ENCODE assay signal across 8 cellular contexts in genomic region chr9:129835128-129835859, GRCh38. TPM values are rescaled to one million over a fixed set of nuclear protein-coding genes. Genes with fewer than 3 reads are reported as not detected.
DNase-seq lines count a peak whose midpoint lies in the region; ATAC-seq and TF ChIP-seq lines count a peak whose summit lies in the region.

A gene with protein sequence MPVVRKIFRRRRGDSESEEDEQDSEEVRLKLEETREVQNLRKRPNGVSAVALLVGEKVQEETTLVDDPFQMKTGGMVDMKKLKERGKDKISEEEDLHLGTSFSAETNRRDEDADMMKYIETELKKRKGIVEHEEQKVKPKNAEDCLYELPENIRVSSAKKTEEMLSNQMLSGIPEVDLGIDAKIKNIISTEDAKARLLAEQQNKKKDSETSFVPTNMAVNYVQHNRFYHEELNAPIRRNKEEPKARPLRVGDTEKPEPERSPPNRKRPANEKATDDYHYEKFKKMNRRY (minus strand): TSS chr9:129835275. CDS start chr9:129835221, 54 bp downstream.
Gene USP20 (plus strand): TSS chr9:129835458. CDS start chr9:129852556, 17,098 bp downstream.

- peak within 1 kb of the TSS; percentile 95 for H3K27ac Mint-ChIP-seq in activated CD4-positive, alpha-beta T cell treated with anti-CD3 and anti-CD28 coated beads, Interleukin-2, amount 10 ng/mL, durations not matched to agents 7 days and 5 days

- H3K4me1 ChIP-seq in BLaER1 = peaks cover 45% of the 10 kb centered on the region

- H4K20me1 ChIP-seq in BLaER1 = peaks cover 53% of the 10 kb centered on the region

- no peaks in the 10 kb centered on the region for H3K27me3 Mint-ChIP-seq in activated CD4-positive, alpha-beta T cell treated with anti-CD3 and anti-CD28 coated beads, Interleukin-2, amount 10 ng/mL, durations not matched to agents 7 days and 5 days

- H3K9me3 Mint-ChIP-seq in activated CD4-positive, alpha-beta T cell treated with anti-CD3 and anti-CD28 coated beads, Interleukin-2, amount 10 ng/mL, durations not matched to agents 7 days and 5 days = no peaks in the 10 kb centered on the region

- peaks cover 61% of the 10 kb centered on the region for H3K4me1 Mint-ChIP-seq in activated CD4-positive, alpha-beta T cell treated with anti-CD3 and anti-CD28 coated beads, Interleukin-2, amount 10 ng/mL, durations not matched to agents 7 days and 5 days

- no peak for TF ChIP-seq CTCF in coronary artery (IDR thresholded peaks at IDR 0.05)

- peak; percentile 99 for DNase-seq in NCI-H69 (lab: John Stamatoyannopoulos, UW)
- peak; percentile 97 for DNase-seq in activated CD4-positive, alpha-beta T cell treated with anti-CD3 and anti-CD28 coated beads, Interleukin-2, amount 10 ng/mL, durations not matched to agents 7 days and 5 days
- DNase-seq in coronary artery (ENCODE audit: low spot score) = peak; percentile 95
- DNase-seq in left kidney (ENCODE audit: low read depth, low spot score) = peak; percentile 99
- peak; percentile 96 for DNase-seq in stimulated activated CD4-positive, alpha-beta T cell treated with anti-CD3 and anti-CD28 coated beads, Interleukin-1b, Interleukin-23, amount 100 ng/mL, for 48 hours

- H3K27me3 ChIP-seq in BLaER1 = no peaks in the 10 kb centered on the region

- H3K4me3 ChIP-seq in BLaER1 (peak within 1 kb of the TSS; percentile 86), coronary artery (peak within 1 kb of the TSS; percentile 95)

- POLR2A ChIA-PET in activated CD4-positive, alpha-beta T cell treated with anti-CD3 and anti-CD28 coated beads, Interleukin-2, amount 10 ng/mL, durations not matched to agents 7 days and 5 days (lab: Charles Lee) = interaction anchor here (0.6 kb wide), 2 partner anchors 28 to 195 kb away, joined by 3 to 4 read pairs; no protein-coding TSS in a partner anchor

- H3K4me2 ChIP-seq in BLaER1 = peak within 1 kb of the TSS; percentile 93

- peaks cover 33% of the 10 kb centered on the region for H3K36me3 ChIP-seq in BLaER1

- no peaks in the 10 kb centered on the region for H3K9me3 ChIP-seq in BLaER1

- H3K27ac ChIP-seq in BLaER1 = peak within 1 kb of the TSS; percentile 78
- peak within 1 kb of the TSS; percentile 91 to 96 for H3K27ac ChIP-seq in coronary artery

- H3K4me3 Mint-ChIP-seq in activated CD4-positive, alpha-beta T cell treated with anti-CD3 and anti-CD28 coated beads, Interleukin-2, amount 10 ng/mL, durations not matched to agents 7 days and 5 days = peak within 1 kb of the TSS; percentile 95

- ATAC-seq in GM19351 (IDR thresholded peaks at IDR 0.05; ENCODE audit: unreplicated experiment) (peak; percentile 90), HG03520 (IDR thresholded peaks at IDR 0.05; ENCODE audit: unreplicated experiment) (peak; percentile 92)

- H3K36me3 Mint-ChIP-seq in activated CD4-positive, alpha-beta T cell treated with anti-CD3 and anti-CD28 coated beads, Interleukin-2, amount 10 ng/mL, durations not matched to agents 7 days and 5 days (ENCODE audit: low read depth) = peaks cover 58% of the 10 kb centered on the region

- H3K9ac ChIP-seq in BLaER1 = peak within 1 kb of the TSS; percentile 84

- CTCF ChIA-PET in activated CD4-positive, alpha-beta T cell treated with anti-CD3 and anti-CD28 coated beads, Interleukin-2, amount 10 ng/mL, durations not matched to agents 7 days and 5 days (lab: Charles Lee) = interaction anchor here (0.6 to 1.5 kb wide), 6 partner anchors 9 to 215 kb away, joined by 3 to 5 read pairs (median 3); no protein-coding TSS in a partner anchor

RNA-seq across cellular contexts. Expression of the first gene that starts in this region (rescaled TPM):
- total RNA-seq in activated CD4-positive, alpha-beta T cell treated with anti-CD3 and anti-CD28 coated beads, Interleukin-2, amount 10 ng/mL, durations not matched to agents 7 days and 5 days = 10 to 100 TPM; 83.9 to 89.2 TPM

RNA-seq across cellular contexts. Expression of gene USP20, which starts in this region (rescaled TPM):
- total RNA-seq in activated CD4-positive, alpha-beta T cell treated with anti-CD3 and anti-CD28 coated beads, Interleukin-2, amount 10 ng/mL, durations not matched to agents 7 days and 5 days = 100 to 1,000 TPM in 1 of 2 experiments, 10 to 100 TPM in 1; 90.8 to 105 TPM

Comparison
In these comparisons a context has a peak if more than half of its experiments do, and no peak if none do; other contexts are left out.
1. Peak in every context shown above with its lines: DNase-seq, ATAC-seq, H3K4me3 ChIP-seq and H3K27ac ChIP-seq.